Comparison of ENCODE assay signal across 14 cellular contexts in genomic region chr17:33779399-33779697, GRCh38.
DNase-seq lines count a peak whose midpoint lies in the region; ATAC-seq and TF ChIP-seq lines count a peak whose summit lies in the region.
"Had no signal": no experiment of that assay in that cellular context is flagged by ENCODE, and none has a peak within 500 bp of the region (broad histone marks: within the 10 kb centered on the region; RNA-seq: fewer than 3 reads in every experiment).

No MANE protein-coding gene starts in this region.

- H3K36me3 Mint-ChIP-seq in endothelial cell (ENCODE audit: low read depth, unreplicated experiment) (no peaks in the 10 kb centered on the region), neural progenitor cell (no peaks in the 10 kb centered on the region)

- H3K9me3 ChIP-seq in OCI-LY7 (ENCODE audit: low read length) (no peaks in the 10 kb centered on the region), neural progenitor cell (ENCODE audit: low read depth) (no peaks in the 10 kb centered on the region), body of pancreas (no peaks in the 10 kb centered on the region)
- H3K9me3 ChIP-seq: Caco-2, SJCRH30 had no signal

- intact Hi-C loops in OCI-LY7 (cut with micrococcal nuclease; ENCODE audit: unreplicated experiment) (loop anchor here (2.0 kb wide), 1 partner anchor 367 kb away; no protein-coding TSS in a partner anchor), body of pancreas (cut with DNase I) (no loop called here)

- no peaks in the 10 kb centered on the region for H3K9me2 ChIP-seq in OCI-LY7 (ENCODE audit: insufficient read depth, low read length)

- no peaks in the 10 kb centered on the region for H3K4me1 ChIP-seq in OCI-LY7 (ENCODE audit: insufficient read depth, low read length, poor library complexity, severe bottlenecking)
- peaks cover 4% of the 10 kb centered on the region for H3K4me1 ChIP-seq in neural progenitor cell
- no peaks in the 10 kb centered on the region for H3K4me1 ChIP-seq in body of pancreas
- H3K4me1 ChIP-seq: Caco-2, SJCRH30 had no signal

- H3K9me3 Mint-ChIP-seq in endothelial cell (ENCODE audit: unreplicated experiment) (no peaks in the 10 kb centered on the region), neural progenitor cell (no peaks in the 10 kb centered on the region)
- H3K9me3 Mint-ChIP-seq: GM23338 had no signal

- 18 to 22% methylated on average over 5 of the region's 5 CpGs for WGBS in body of pancreas, 2 donors

- H3K4me3 Mint-ChIP-seq in endothelial cell (ENCODE audit: unreplicated experiment) (no peak overlapping the region), neural progenitor cell (no peak overlapping the region)
- H3K4me3 Mint-ChIP-seq: GM23338 had no signal

- no peak overlapping the region for H2AFZ ChIP-seq in OCI-LY7 (ENCODE audit: low read length)
- peak overlapping the region; percentile 66 for H2AFZ ChIP-seq in neural progenitor cell (replicated peaks)
- H2AFZ ChIP-seq: GM23338 had no signal

- H3K27ac Mint-ChIP-seq in endothelial cell (ENCODE audit: unreplicated experiment) (no peak overlapping the region), neural progenitor cell (no peak overlapping the region)
- H3K27ac Mint-ChIP-seq: GM23338 had no signal

- no peak overlapping the region for H3K9ac ChIP-seq in neural progenitor cell

- H3K4me2 ChIP-seq in OCI-LY7 (ENCODE audit: low read length) (no peak overlapping the region), neural progenitor cell (peak overlapping the region; percentile 29)
- H3K4me2 ChIP-seq: GM23338 had no signal

- H3K36me3 ChIP-seq in OCI-LY7 (ENCODE audit: insufficient read depth, low read length) (no peaks in the 10 kb centered on the region), neural progenitor cell (no peaks in the 10 kb centered on the region), body of pancreas (replicated peaks in 1 of 2; ENCODE audit: insufficient read depth in 1 of 2, low read depth in 2 of 2) (no peaks in the 10 kb centered on the region)
- H3K36me3 ChIP-seq: SJCRH30 had no signal

- H3K27ac ChIP-seq in C4-2B: no peak overlapping the region
- no peak overlapping the region for H3K27ac ChIP-seq in OCI-LY7 (ENCODE audit: low read depth, low read length, poor library complexity, severe bottlenecking)
- no peak overlapping the region for H3K27ac ChIP-seq in neural progenitor cell
- H3K27ac ChIP-seq in body of pancreas: no peak overlapping the region
- H3K27ac ChIP-seq: SJCRH30 had no signal

- H4K20me1 ChIP-seq in OCI-LY7 (ENCODE audit: insufficient read depth, low read length) (no peaks in the 10 kb centered on the region), neural progenitor cell (ENCODE audit: low read depth) (no peaks in the 10 kb centered on the region)

- H3K4me1 Mint-ChIP-seq in endothelial cell (ENCODE audit: unreplicated experiment) (no peaks in the 10 kb centered on the region), neural progenitor cell (peaks cover 21% of the 10 kb centered on the region)

- CTCF ChIA-PET in OCI-LY7 (lab: Charles Lee; ENCODE audit: unreplicated experiment): no interaction called here

- no peak for DNase-seq in OCI-LY7 (ENCODE audit: low spot score)
- no peak for DNase-seq in endothelial cell (ENCODE audit: low spot score)
- no peak for DNase-seq in neural progenitor cell (ENCODE audit: low spot score)
- no peak for DNase-seq in DMS114 treated with DMSO at 0.1 percent for 48 hours (lab: John Stamatoyannopoulos, UW; ENCODE audit: unreplicated experiment)
- no peak for DNase-seq in NCI-H1417 treated with DMSO at 0.1 percent for 48 hours (lab: John Stamatoyannopoulos, UW)
- no peak for DNase-seq in body of pancreas
- DNase-seq: GF-D8, NCI-H510A had no signal

- no peaks in the 10 kb centered on the region for H3K27me3 ChIP-seq in neural progenitor cell
- H3K27me3 ChIP-seq in body of pancreas: no peaks in the 10 kb centered on the region

- TF ChIP-seq CTCF in C4-2B (conservative IDR thresholded peaks at IDR 0.05) (peak; percentile 63), OCI-LY7 (conservative IDR thresholded peaks at IDR 0.05; ENCODE audit: low read length) (peak; percentile 43; the same call in 1 of the 2 replicates), endothelial cell (IDR thresholded peaks at IDR 0.05; ENCODE audit: unreplicated experiment) (peak; percentile 20), neural progenitor cell (IDR thresholded peaks at IDR 0.05) (no peak), body of pancreas (IDR thresholded peaks at IDR 0.05) (no peak)

- POLR2A ChIA-PET in OCI-LY7 (lab: Charles Lee): no interaction called here

- H3K4me3 ChIP-seq in OCI-LY7 (ENCODE audit: low read depth, low read length, poor library complexity, severe bottlenecking) (no peak overlapping the region), neural progenitor cell (no peak overlapping the region), body of pancreas (no peak overlapping the region)
- H3K4me3 ChIP-seq: GM12878, GM23338, SJCRH30 had no signal

- TF ChIP-seq POLR2A in body of pancreas (IDR thresholded peaks at IDR 0.05): no peak

- no peaks in the 10 kb centered on the region for H3F3A ChIP-seq in neural progenitor cell (ENCODE audit: low read depth)

- H3K79me2 ChIP-seq in OCI-LY7 (ENCODE audit: insufficient read depth, low read depth, low read length): no peaks in the 10 kb centered on the region
- no peaks in the 10 kb centered on the region for H3K79me2 ChIP-seq in neural progenitor cell (ENCODE audit: low read depth)

- H3K27me3 Mint-ChIP-seq in endothelial cell (ENCODE audit: unreplicated experiment) (peaks cover 3% of the 10 kb centered on the region), neural progenitor cell (ENCODE audit: insufficient read depth, low read depth) (peaks cover 5% of the 10 kb centered on the region)

- ATAC-seq in GM21390 (IDR thresholded peaks at IDR 0.05; ENCODE audit: unreplicated experiment): no peak
- no peak for ATAC-seq in body of pancreas

- no TSS peak for BruUV-seq in OCI-LY7 (replicated peaks; lab: Mats Ljungman, UMichigan)

Comparison
In these comparisons a context has a peak if more than half of its experiments do, and no peak if none do; other contexts are left out.
1. CTCF ChIP-seq: peak in C4-2B (single experiment), OCI-LY7 (single experiment) and endothelial cell (single experiment); none in neural progenitor cell (single experiment) and body of pancreas (0 of 7).